ENCODE assay signal across 17 cellular contexts in genomic region chr1:1835546-1835945, GRCh38. TPM values are rescaled to one million over a fixed set of nuclear protein-coding genes. Genes with fewer than 3 reads are reported as not detected.
DNase-seq lines count a peak whose midpoint lies in the region; ATAC-seq and TF ChIP-seq lines count a peak whose summit lies in the region.
"Had no signal": no experiment of that assay in that cellular context is flagged by ENCODE, and none has a peak within 500 bp of the region (broad histone marks: within the 10 kb centered on the region; RNA-seq: fewer than 3 reads in every experiment).

No MANE protein-coding gene starts in this region.

- ATAC-seq in activated CD8-positive, alpha-beta T cell treated with anti-CD3 and anti-CD28 coated beads for 36 hours: no peak
- no peak for ATAC-seq in activated CD8-positive, alpha-beta T cell treated with anti-CD3 and anti-CD28 coated beads, Interleukin-2, amount 10 ng/mL, durations not matched to agents 7 days and 5 days
- ATAC-seq in GM19467 (IDR thresholded peaks at IDR 0.05; ENCODE audit: unreplicated experiment): no peak
- ATAC-seq: heart right ventricle had no signal

- DNase-seq in activated CD8-positive, alpha-beta T cell treated with anti-CD3 and anti-CD28 coated beads for 36 hours: no peak
- no peak for DNase-seq in activated CD8-positive, alpha-beta T cell treated with anti-CD3 and anti-CD28 coated beads, Interleukin-2, amount 10 ng/mL, durations not matched to agents 7 days and 5 days
- DNase-seq in endodermal cell (no peak), neural progenitor cell (ENCODE audit: low spot score) (no peak), NCI-H2196 (lab: John Stamatoyannopoulos, UW; ENCODE audit: unreplicated experiment) (no peak)
- no peak for DNase-seq in activated CD8-positive, alpha-beta memory T cell treated with anti-CD3 and anti-CD28 coated beads for 24 hours
- DNase-seq: activated CD4-positive, alpha-beta T cell treated with anti-CD3 and anti-CD28 coated beads for 48 hours; activated T-cell treated with anti-CD3 and anti-CD28 coated beads for 4 hours; central memory CD4-positive, alpha-beta T cell; DMS53; effector CD4-positive, alpha-beta T cell; heart right ventricle; mesendoderm; NCI-H1417 had no signal

- peaks cover 4% of the 10 kb centered on the region for H3K9me3 ChIP-seq in endodermal cell (ENCODE audit: control insufficient read depth, low read length)
- H3K9me3 ChIP-seq in neural progenitor cell (ENCODE audit: low read depth): no peaks in the 10 kb centered on the region
- H3K9me3 ChIP-seq: heart right ventricle, thoracic aorta had no signal

- POLR2A ChIA-PET in activated CD8-positive, alpha-beta T cell treated with anti-CD3 and anti-CD28 coated beads for 36 hours (lab: Charles Lee): no interaction called here
- POLR2A ChIA-PET in activated CD8-positive, alpha-beta T cell treated with anti-CD3 and anti-CD28 coated beads, Interleukin-2, amount 10 ng/mL, durations not matched to agents 7 days and 5 days (lab: Charles Lee): interaction anchor here (0.9 kb wide), 1 partner anchor 8 kb away, joined by 4 read pairs; no protein-coding TSS in a partner anchor

- H3K27me3 Mint-ChIP-seq in activated CD8-positive, alpha-beta T cell treated with anti-CD3 and anti-CD28 coated beads for 36 hours: no peaks in the 10 kb centered on the region
- H3K27me3 Mint-ChIP-seq in activated CD8-positive, alpha-beta T cell treated with anti-CD3 and anti-CD28 coated beads, Interleukin-2, amount 10 ng/mL, durations not matched to agents 7 days and 5 days (ENCODE audit: low read depth): no peaks in the 10 kb centered on the region
- H3K27me3 Mint-ChIP-seq in IgD-negative memory B cell (no peaks in the 10 kb centered on the region), endodermal cell (ENCODE audit: insufficient read depth) (no peaks in the 10 kb centered on the region), neural progenitor cell (ENCODE audit: insufficient read depth, low read depth) (peaks cover 3% of the 10 kb centered on the region)

- intact Hi-C loops in activated CD8-positive, alpha-beta T cell treated with anti-CD3 and anti-CD28 coated beads for 36 hours (cut with micrococcal nuclease): no loop called here

- H3K4me2 ChIP-seq in neural progenitor cell: no peak overlapping the region

- H3K4me3 Mint-ChIP-seq in activated CD8-positive, alpha-beta T cell treated with anti-CD3 and anti-CD28 coated beads for 36 hours: no peak overlapping the region
- H3K4me3 Mint-ChIP-seq in activated CD8-positive, alpha-beta T cell treated with anti-CD3 and anti-CD28 coated beads, Interleukin-2, amount 10 ng/mL, durations not matched to agents 7 days and 5 days: no peak overlapping the region
- H3K4me3 Mint-ChIP-seq in IgD-negative memory B cell (peak overlapping the region in 3 of 4 donors; percentile 15 to 67 (median 62)), endodermal cell (no peak overlapping the region), neural progenitor cell (no peak overlapping the region)

- WGBS in endodermal cell (ENCODE audit: insufficient coverage in 1 of 2, insufficient read length in 1 of 2), 2 experiments: 84 to 96% methylated on average over 2 to 3 of the region's 3 CpGs

- H3K27ac ChIP-seq in endodermal cell (ENCODE audit: low read depth, low read length) (no peak overlapping the region), neural progenitor cell (peak overlapping the region; percentile 17)
- H3K27ac ChIP-seq: heart right ventricle, thoracic aorta had no signal

- TF ChIP-seq CTCF in activated CD8-positive, alpha-beta T cell treated with anti-CD3 and anti-CD28 coated beads for 36 hours (IDR thresholded peaks at IDR 0.05): no peak
- no peak for TF ChIP-seq CTCF in endodermal cell (conservative IDR thresholded peaks at IDR 0.05)
- TF ChIP-seq CTCF in neural progenitor cell (IDR thresholded peaks at IDR 0.05): no peak

- H3K79me2 ChIP-seq in neural progenitor cell (ENCODE audit: low read depth): peaks cover 100% of the 10 kb centered on the region

- no peak overlapping the region for H2AFZ ChIP-seq in neural progenitor cell (replicated peaks)

- H3K9me3 Mint-ChIP-seq in activated CD8-positive, alpha-beta T cell treated with anti-CD3 and anti-CD28 coated beads for 36 hours: no peaks in the 10 kb centered on the region
- H3K9me3 Mint-ChIP-seq in activated CD8-positive, alpha-beta T cell treated with anti-CD3 and anti-CD28 coated beads, Interleukin-2, amount 10 ng/mL, durations not matched to agents 7 days and 5 days (ENCODE audit: insufficient read depth): no peaks in the 10 kb centered on the region
- H3K9me3 Mint-ChIP-seq in IgD-negative memory B cell (no peaks in the 10 kb centered on the region), endodermal cell (no peaks in the 10 kb centered on the region), neural progenitor cell (no peaks in the 10 kb centered on the region)

- H3K4me1 Mint-ChIP-seq in activated CD8-positive, alpha-beta T cell treated with anti-CD3 and anti-CD28 coated beads for 36 hours (ENCODE audit: low read depth): peaks cover 26% of the 10 kb centered on the region
- H3K4me1 Mint-ChIP-seq in activated CD8-positive, alpha-beta T cell treated with anti-CD3 and anti-CD28 coated beads, Interleukin-2, amount 10 ng/mL, durations not matched to agents 7 days and 5 days (ENCODE audit: low read depth): peaks cover 7% of the 10 kb centered on the region
- H3K4me1 Mint-ChIP-seq in IgD-negative memory B cell (peaks cover 21 to 43% (median 42%) of the 10 kb centered on the region in 3 donors), endodermal cell (peaks cover 16% of the 10 kb centered on the region), neural progenitor cell (peaks cover 32% of the 10 kb centered on the region)

- H3K27me3 ChIP-seq in endodermal cell (ENCODE audit: control insufficient read depth, insufficient read depth, low read length, poor library complexity, severe bottlenecking): no peaks in the 10 kb centered on the region
- H3K27me3 ChIP-seq in neural progenitor cell: no peaks in the 10 kb centered on the region
- H3K27me3 ChIP-seq: heart right ventricle had no signal

- H3K9ac ChIP-seq in endodermal cell (ENCODE audit: extremely low read depth, low read length, poor library complexity, severe bottlenecking): no peak overlapping the region
- H3K9ac ChIP-seq in neural progenitor cell: no peak overlapping the region

- H3F3A ChIP-seq in neural progenitor cell (ENCODE audit: low read depth): peaks cover 43% of the 10 kb centered on the region

- H3K27ac Mint-ChIP-seq in activated CD8-positive, alpha-beta T cell treated with anti-CD3 and anti-CD28 coated beads for 36 hours: peak overlapping the region; percentile 49
- H3K27ac Mint-ChIP-seq in activated CD8-positive, alpha-beta T cell treated with anti-CD3 and anti-CD28 coated beads, Interleukin-2, amount 10 ng/mL, durations not matched to agents 7 days and 5 days: no peak overlapping the region
- H3K27ac Mint-ChIP-seq in IgD-negative memory B cell (peak overlapping the region; percentile 92 to 96 (median 94)), endodermal cell (peak overlapping the region; percentile 44), neural progenitor cell (no peak overlapping the region)

- H3K36me3 Mint-ChIP-seq in activated CD8-positive, alpha-beta T cell treated with anti-CD3 and anti-CD28 coated beads for 36 hours (ENCODE audit: low read depth): peaks cover 22% of the 10 kb centered on the region
- peaks cover 31% of the 10 kb centered on the region for H3K36me3 Mint-ChIP-seq in activated CD8-positive, alpha-beta T cell treated with anti-CD3 and anti-CD28 coated beads, Interleukin-2, amount 10 ng/mL, durations not matched to agents 7 days and 5 days (ENCODE audit: low read depth)
- H3K36me3 Mint-ChIP-seq in IgD-negative memory B cell (peaks cover 2% of the 10 kb centered on the region), endodermal cell (ENCODE audit: low read depth) (peaks cover 56% of the 10 kb centered on the region), neural progenitor cell (peaks cover 31% of the 10 kb centered on the region)

- H3K4me3 ChIP-seq in endodermal cell (ENCODE audit: low read length) (no peak overlapping the region), neural progenitor cell (no peak overlapping the region)
- H3K4me3 ChIP-seq: heart right ventricle, thoracic aorta had no signal

- peaks cover 3% of the 10 kb centered on the region for H3K4me1 ChIP-seq in endodermal cell (ENCODE audit: control insufficient read depth, insufficient read depth, low read length)
- H3K4me1 ChIP-seq in neural progenitor cell: peaks cover 19% of the 10 kb centered on the region

- H3K36me3 ChIP-seq in endodermal cell (ENCODE audit: control insufficient read depth, insufficient read depth, low read length): peaks cover 78% of the 10 kb centered on the region
- peaks cover 3% of the 10 kb centered on the region for H3K36me3 ChIP-seq in neural progenitor cell
- H3K36me3 ChIP-seq: thoracic aorta had no signal

- CTCF ChIA-PET in activated CD8-positive, alpha-beta T cell treated with anti-CD3 and anti-CD28 coated beads for 36 hours (lab: Charles Lee): interaction anchor here (0.8 kb wide), 1 partner anchor 70 kb away, joined by 3 read pairs; no protein-coding TSS in a partner anchor
- CTCF ChIA-PET in activated CD8-positive, alpha-beta T cell treated with anti-CD3 and anti-CD28 coated beads, Interleukin-2, amount 10 ng/mL, durations not matched to agents 7 days and 5 days (lab: Charles Lee): no interaction called here

- peaks cover 83% of the 10 kb centered on the region for H4K20me1 ChIP-seq in neural progenitor cell (ENCODE audit: low read depth)

RNA-seq across cellular contexts. Expression of gene GNB1, which starts 55.3 kb away (rescaled TPM):
- 100 to 1,000 TPM; 318 to 330 TPM for total RNA-seq in activated CD8-positive, alpha-beta T cell treated with anti-CD3 and anti-CD28 coated beads for 36 hours
- total RNA-seq in activated CD8-positive, alpha-beta T cell treated with anti-CD3 and anti-CD28 coated beads, Interleukin-2, amount 10 ng/mL, durations not matched to agents 7 days and 5 days: 100 to 1,000 TPM; 398 TPM
- 40.0 TPM for polyA plus RNA-seq in IgD-negative memory B cell
- total RNA-seq in endodermal cell (100 to 1,000 TPM; 369 to 371 TPM), neural progenitor cell (ENCODE audit: low replicate concordance) (175 and 197 TPM in 2 replicates)
- polyA plus RNA-seq in endodermal cell (2013, experiment 1 of 2): 346 TPM
- 334 TPM for polyA plus RNA-seq in endodermal cell (2013, experiment 2 of 2)

RNA-seq across cellular contexts. Expression of gene NADK, which starts 57.3 kb away (rescaled TPM):
- total RNA-seq in activated CD8-positive, alpha-beta T cell treated with anti-CD3 and anti-CD28 coated beads for 36 hours: 10 to 100 TPM; 57.3 to 65.6 TPM
- 10 to 100 TPM; 82.0 to 82.9 TPM for total RNA-seq in activated CD8-positive, alpha-beta T cell treated with anti-CD3 and anti-CD28 coated beads, Interleukin-2, amount 10 ng/mL, durations not matched to agents 7 days and 5 days
- polyA plus RNA-seq in IgD-negative memory B cell: 55.6 TPM
- total RNA-seq in endodermal cell (10 to 100 TPM; 75.2 to 81.6 TPM), neural progenitor cell (ENCODE audit: low replicate concordance) (37.8 and 56.9 TPM in 2 replicates)
- 49.0 TPM for polyA plus RNA-seq in endodermal cell (2013, experiment 1 of 2)
- 44.8 TPM for polyA plus RNA-seq in endodermal cell (2013, experiment 2 of 2)

Comparison
In these comparisons a context has a peak if more than half of its experiments do, and no peak if none do; other contexts are left out.
1. H3K27ac Mint-ChIP-seq: peak in activated CD8-positive, alpha-beta T cell treated with anti-CD3 and anti-CD28 coated beads for 36 hours (single experiment), IgD-negative memory B cell (3 of 3) and endodermal cell (single experiment); none in activated CD8-positive, alpha-beta T cell treated with anti-CD3 and anti-CD28 coated beads, Interleukin-2, amount 10 ng/mL, durations not matched to agents 7 days and 5 days (single experiment) and neural progenitor cell (single experiment).
2. H3K4me3 Mint-ChIP-seq: peak in IgD-negative memory B cell (3 of 4); none in activated CD8-positive, alpha-beta T cell treated with anti-CD3 and anti-CD28 coated beads for 36 hours (single experiment), activated CD8-positive, alpha-beta T cell treated with anti-CD3 and anti-CD28 coated beads, Interleukin-2, amount 10 ng/mL, durations not matched to agents 7 days and 5 days (single experiment), endodermal cell (single experiment) and neural progenitor cell (single experiment).